ENCODE assay signal across 3 cellular contexts in the genomic region with DNA sequence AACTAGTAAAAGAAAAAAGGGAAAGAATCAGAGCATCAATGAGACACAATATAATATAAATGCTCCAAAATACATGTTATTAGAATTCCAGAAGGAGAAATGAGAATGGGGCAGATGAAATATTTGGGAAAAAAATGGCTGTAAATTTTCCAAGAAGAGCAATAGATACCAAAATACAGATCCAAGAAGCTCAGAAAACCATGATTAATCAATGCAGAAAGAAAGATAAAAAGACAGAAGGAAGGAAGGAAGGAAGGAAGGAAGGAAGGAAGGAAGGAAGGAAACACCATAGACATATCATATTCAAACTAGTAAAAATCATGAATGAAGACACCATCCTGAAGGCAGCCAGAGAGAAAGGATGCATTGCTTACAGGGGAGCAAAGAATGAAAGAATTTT.
"Had no signal": no experiment of that assay in that cellular context is flagged by ENCODE, and none has a peak within 500 bp of the region (broad histone marks: within the 10 kb centered on the region; RNA-seq: fewer than 3 reads in every experiment).

No MANE protein-coding gene starts in this region.

- ATAC-seq: GM12878 had no signal

- DNase-seq: GDM1, GF-D8 had no signal

- H3K4me3 ChIP-seq: GM12878 had no signal
